In genomic region chr4:153347117-153347516, GRCh38 we compare ENCODE assay signal across 32 cellular contexts. TPM values are rescaled to one million over a fixed set of nuclear protein-coding genes. Genes with fewer than 3 reads are reported as not detected.
DNase-seq lines count a peak whose midpoint lies in the region; ATAC-seq and TF ChIP-seq lines count a peak whose summit lies in the region.
"Had no signal": no experiment of that assay in that cellular context is flagged by ENCODE, and none has a peak within 500 bp of the region (broad histone marks: within the 10 kb centered on the region; RNA-seq: fewer than 3 reads in every experiment).

No MANE protein-coding gene starts in this region.

- CTCF ChIA-PET in HEK293 (lab: Yijun Ruan, JAX) (interaction anchor here (1.8 kb wide), 1 partner anchor 204 kb away, joined by 6 read pairs; no protein-coding TSS in a partner anchor), PC-3 (lab: Charles Lee) (no interaction called here)

- peak overlapping the region in 7 of 10 experiments; percentile 71 to 93 (median 81); a peak in 10 of 20 replicates for H3K4me3 ChIP-seq in BLaER1 treated with 17β-estradiol and CSF1 and Interleukin-3, amounts not matched to agents 10 nM and 100 nM
- no peak overlapping the region for H3K4me3 ChIP-seq in HEK293 (ENCODE audit: low read depth, low read length)
- H3K4me3 ChIP-seq in PC-3 (ENCODE audit: low read length), result no peak overlapping the region; the same call in 1 of the 2 replicates
- no peak overlapping the region for H3K4me3 ChIP-seq in iPS-18a (ENCODE audit: low read length)
- H3K4me3 ChIP-seq: A549, adrenal gland, psoas muscle, stomach, tibial artery, vagina had no signal

- no peaks in the 10 kb centered on the region for H3F3A ChIP-seq in PC-3 (ENCODE audit: low read length, unreplicated experiment)

- peaks cover 49 to 70% (median 62%) of the 10 kb centered on the region in 10 experiments for H3K4me1 ChIP-seq in BLaER1 treated with 17β-estradiol and CSF1 and Interleukin-3, amounts not matched to agents 10 nM and 100 nM
- H3K4me1 ChIP-seq in HEK293 (ENCODE audit: control insufficient read depth, insufficient read depth, low read length), result peaks cover 2% of the 10 kb centered on the region; the same call in 1 of the 2 replicates
- peaks cover 28% of the 10 kb centered on the region for H3K4me1 ChIP-seq in PC-3 (ENCODE audit: insufficient read depth, low read length)
- H3K4me1 ChIP-seq in iPS-18a (ENCODE audit: control insufficient read depth, low read depth, low read length), result peaks cover 19% of the 10 kb centered on the region
- H3K4me1 ChIP-seq: vagina had no signal

- no peaks in the 10 kb centered on the region; a peak in 1 of 22 replicates for H3K9me3 ChIP-seq in BLaER1 treated with 17β-estradiol and CSF1 and Interleukin-3, amounts not matched to agents 10 nM and 100 nM (replicated peaks in 1 of 11)
- H3K9me3 ChIP-seq in HEK293 (ENCODE audit: control insufficient read depth, insufficient read depth, low read depth, low read length), result no peaks in the 10 kb centered on the region
- no peaks in the 10 kb centered on the region for H3K9me3 ChIP-seq in PC-3 (ENCODE audit: low read length)
- no peaks in the 10 kb centered on the region for H3K9me3 ChIP-seq in iPS-18a (ENCODE audit: control insufficient read depth, low read depth, low read length)
- H3K9me3 ChIP-seq: A549, adrenal gland, psoas muscle, SJCRH30, stomach, tibial artery, vagina had no signal

- peak overlapping the region in 7 of 11 experiments; percentile 9 to 97 (median 95); a peak in 10 of 22 replicates for H3K27ac ChIP-seq in BLaER1 treated with 17β-estradiol and CSF1 and Interleukin-3, amounts not matched to agents 10 nM and 100 nM
- no peak overlapping the region for H3K27ac ChIP-seq in HEK293 (ENCODE audit: extremely low read depth, low read depth, low read length)
- no peak overlapping the region for H3K27ac ChIP-seq in PC-3 (ENCODE audit: low read length)
- H3K27ac ChIP-seq in iPS-18a (ENCODE audit: low read length), result no peak overlapping the region
- H3K27ac ChIP-seq: A549, adrenal gland, psoas muscle, stomach, tibial artery, vagina had no signal

- H2AFZ ChIP-seq in PC-3 (ENCODE audit: low read length), result no peak overlapping the region

- peaks cover 0 to 22% (median 16%) of the 10 kb centered on the region in 11 experiments; a peak in 13 of 22 replicates for H3K36me3 ChIP-seq in BLaER1 treated with 17β-estradiol and CSF1 and Interleukin-3, amounts not matched to agents 10 nM and 100 nM
- peaks cover 0 to 10% of the 10 kb centered on the region in 2 experiments; a peak in 1 of 3 replicates for H3K36me3 ChIP-seq in HEK293 (ENCODE audit: control insufficient read depth in 2 of 2, insufficient read depth in 1 of 2, low read length in 2 of 2)
- peaks cover 12% of the 10 kb centered on the region for H3K36me3 ChIP-seq in PC-3 (ENCODE audit: low read depth, low read length)
- H3K36me3 ChIP-seq in iPS-18a (ENCODE audit: control insufficient read depth, low read depth, low read length), result no peaks in the 10 kb centered on the region
- H3K36me3 ChIP-seq: adrenal gland, stomach, tibial artery, vagina had no signal

- peaks cover 55% of the 10 kb centered on the region for H3K79me2 ChIP-seq in PC-3 (ENCODE audit: low read length)

- DNase-seq in PC-3 (no peak), NCI-H1417 (lab: John Stamatoyannopoulos, UW) (no peak), amniotic stem cell (lab: John Stamatoyannopoulos, UW) (no peak), NCI-H187 treated with DMSO at 0.1 percent for 48 hours (lab: John Stamatoyannopoulos, UW) (no peak)
- DNase-seq: activated CD4-positive, alpha-beta T cell treated with anti-CD3 and anti-CD28 coated beads, Interleukin-2, amount 50 U/mL, for 4 hours; activated T-cell treated with anti-CD3 and anti-CD28 coated beads, Interleukin-2, amount 50 U/mL, for 48 hours; adrenal gland; AML-193; CD8-positive, alpha-beta T cell; cerebellar nuclear complex; DMS 273 treated with DMSO at 0.1 percent for 48 hours; kidney glomerular epithelial cell; naive thymus-derived CD8-positive, alpha-beta T cell; NCI-H1105; NCI-H1930; NCI-H524 treated with DMSO at 0.1 percent for 48 hours; NK-92 treated with Interleukin-12 subunit alpha and Interleukin-12 subunit beta, amount 100 ng/mL, for 24 hours; psoas muscle; stimulated activated CD4-positive, alpha-beta T cell treated with anti-CD3 and anti-CD28 coated beads, Interleukin-2, amount 100 ng/mL, for 48 hours; stomach; T-cell; tibial artery had no signal

- no TSS peak for BruUV-seq in PC-3 (replicated peaks; lab: Mats Ljungman, UMichigan)

- ATAC-seq in PC-3, result no peak
- ATAC-seq in HG02973 (IDR thresholded peaks at IDR 0.05; ENCODE audit: unreplicated experiment), result no peak
- ATAC-seq: A549; activated CD4-positive, CD25-positive, alpha-beta regulatory T cell treated with anti-CD3 and anti-CD28 coated beads, Interleukin-2, amount 50 U/mL, for 24 hours; CD8-positive, alpha-beta T cell; esophagus mucosa; naive thymus-derived CD8-positive, alpha-beta T cell; psoas muscle; sciatic nerve; T-cell had no signal

- H3K9ac ChIP-seq in BLaER1 treated with 17β-estradiol and CSF1 and Interleukin-3, amounts not matched to agents 10 nM and 100 nM, result peak overlapping the region in 9 of 11 experiments; percentile 12 to 98 (median 94); a peak in 15 of 22 replicates
- H3K9ac ChIP-seq in PC-3 (ENCODE audit: low read length) (no peak overlapping the region), iPS-18a (ENCODE audit: low read length) (peak overlapping the region; percentile 14)

- H3K4me2 ChIP-seq in BLaER1 treated with 17β-estradiol and CSF1 and Interleukin-3, amounts not matched to agents 10 nM and 100 nM, result peak overlapping the region; percentile 20 to 92 (median 87); a peak in 21 of 22 replicates
- H3K4me2 ChIP-seq in PC-3 (ENCODE audit: low read length), result peak overlapping the region; percentile 92

- H4K20me1 ChIP-seq in BLaER1 treated with 17β-estradiol and CSF1 and Interleukin-3, amounts not matched to agents 10 nM and 100 nM, result no peaks in the 10 kb centered on the region
- 0 out of 2 replicates have a peak, but pooled peaks cover 3% of the 10 kb centered on the region for H4K20me1 ChIP-seq in PC-3 (ENCODE audit: low read length)

- TF ChIP-seq CTCF in HEK293 (tag by site-specific recombination; IDR thresholded peaks at IDR 0.05) (no peak), PC-3 (conservative IDR thresholded peaks at IDR 0.05; ENCODE audit: low read depth, low read length) (no peak)

- POLR2A ChIA-PET in HEK293 (lab: Yijun Ruan, JAX), result interaction anchor here (0.9 kb wide), 1 partner anchor 227 kb away, joined by 3 read pairs; no protein-coding TSS in a partner anchor
- POLR2A ChIA-PET in PC-3 (lab: Charles Lee; ENCODE audit: unreplicated experiment), result interaction anchor here (0.6 kb wide), 1 partner anchor 123 kb away, joined by 3 read pairs; no protein-coding TSS in a partner anchor

- no peaks in the 10 kb centered on the region for H3K9me2 ChIP-seq in PC-3 (replicated peaks; ENCODE audit: low read length)

- intact Hi-C loops in PC-3 (cut with micrococcal nuclease), result loop anchor here (5.0 to 10.0 kb wide), 3 partner anchors 118 to 405 kb away; partner anchors contain the start of gene TMEM131L

- no peaks in the 10 kb centered on the region; a peak in 1 of 22 replicates for H3K27me3 ChIP-seq in BLaER1 treated with 17β-estradiol and CSF1 and Interleukin-3, amounts not matched to agents 10 nM and 100 nM
- H3K27me3 ChIP-seq in PC-3 (ENCODE audit: low read length) (no peaks in the 10 kb centered on the region), iPS-18a (ENCODE audit: control insufficient read depth, insufficient read depth, low read length) (no peaks in the 10 kb centered on the region)
- H3K27me3 ChIP-seq: adrenal gland, SJCRH30, stomach, tibial artery, vagina had no signal

TF ChIP-seq in HEK293, 187 proteins besides CTCF, POLR2A, EP300 and RAD21 (continues in another document):
- TF ChIP-seq YY2 (tag by site-specific recombination; IDR thresholded peaks at IDR 0.05) (no peak), ZNF23 (tag by site-specific recombination; IDR thresholded peaks at IDR 0.05; ENCODE audit: borderline replicate concordance) (no peak), GFI1B (tag by site-specific recombination; IDR thresholded peaks at IDR 0.05) (peak; percentile 58; the same call in 1 of the 2 replicates), KLF1 (tag by site-specific recombination; IDR thresholded peaks at IDR 0.05) (no peak), PATZ1 (tag by site-specific recombination; IDR thresholded peaks at IDR 0.05) (no peak), ZNF18 (tag by site-specific recombination; IDR thresholded peaks at IDR 0.05) (no peak)

RNA-seq across cellular contexts. Expression of gene MND1, which starts 2.6 kb away (rescaled TPM):
- 7.9 and 8.9 TPM in 2 replicates for total RNA-seq in PC-3 (2014; rRNA removed)
- total RNA-seq: CD8-positive, alpha-beta T cell; naive thymus-derived CD8-positive, alpha-beta T cell; sciatic nerve; vagina had no signal

Comparison
In these comparisons a context has a peak if more than half of its experiments do, and no peak if none do; other contexts are left out.
1. H3K27ac ChIP-seq: peak in BLaER1 treated with 17β-estradiol and CSF1 and Interleukin-3, amounts not matched to agents 10 nM and 100 nM (7 of 11); none in HEK293 (single experiment), PC-3 (single experiment) and iPS-18a (single experiment).
2. H3K4me3 ChIP-seq: peak in BLaER1 treated with 17β-estradiol and CSF1 and Interleukin-3, amounts not matched to agents 10 nM and 100 nM (7 of 10); none in HEK293 (single experiment), PC-3 (single experiment) and iPS-18a (single experiment).